ENCODE assay signal across 8 cellular contexts in genomic region chr17:64938925-64939474, GRCh38. TPM values are rescaled to one million over a fixed set of nuclear protein-coding genes. Genes with fewer than 3 reads are reported as not detected.
DNase-seq lines count a peak whose midpoint lies in the region; ATAC-seq and TF ChIP-seq lines count a peak whose summit lies in the region.

No MANE protein-coding gene starts in this region.

- no peaks in the 10 kb centered on the region for H4K20me1 ChIP-seq in PC-3 (ENCODE audit: low read length)

- H3K79me2 ChIP-seq in PC-3 (ENCODE audit: low read length) = no peaks in the 10 kb centered on the region

- intact Hi-C loops in PC-3 (cut with micrococcal nuclease) = no loop called here

- H3K27ac ChIP-seq in AG04450 (ENCODE audit: low read depth, low read length) (no peak overlapping the region), PC-3 (ENCODE audit: low read length) (no peak overlapping the region)

- DNase-seq in AG04450 (ENCODE audit: low read depth, low spot score) = no peak
- peak; percentile 51 for DNase-seq in PC-3
- DNase-seq in activated naive CD4-positive, alpha-beta T cell treated with anti-CD3 and anti-CD28 coated beads, Interleukin-2, amount 50 U/mL, for 72 hours (ENCODE audit: low spot score in 2 of 2) = peak in 1 of 2 donors; percentile 59
- DNase-seq in iPS-NIHi7 (ENCODE audit: extremely low spot score) = peak; percentile 84
- peak; percentile 67 for DNase-seq in stimulated activated CD4-positive, alpha-beta T cell treated with anti-CD3 and anti-CD28 coated beads, Interleukin-4, amount 100 ng/mL, for 1 hour

- no peak overlapping the region for H2AFZ ChIP-seq in PC-3 (ENCODE audit: low read length)

- no TSS peak for BruUV-seq in PC-3 (replicated peaks; lab: Mats Ljungman, UMichigan)

- H3K4me3 ChIP-seq in AG04450 (ENCODE audit: low read depth, low read length) = no peak overlapping the region
- H3K4me3 ChIP-seq in PC-3 (ENCODE audit: low read length) = no peak overlapping the region

- H3K4me2 ChIP-seq in PC-3 (ENCODE audit: low read length) = no peak overlapping the region

- H3K27me3 ChIP-seq in AG04450 (ENCODE audit: control insufficient read depth, insufficient read depth, low read length) = no peaks in the 10 kb centered on the region
- no peaks in the 10 kb centered on the region for H3K27me3 ChIP-seq in PC-3 (ENCODE audit: low read length)

- POLR2A ChIA-PET in AG04450 (lab: Yijun Ruan, JAX) = no interaction called here
- POLR2A ChIA-PET in PC-3 (lab: Charles Lee; ENCODE audit: unreplicated experiment) = interaction anchor here (0.6 kb wide), 1 partner anchor 9 kb away, joined by 3 read pairs; no protein-coding TSS in a partner anchor

- no peaks in the 10 kb centered on the region for H3K9me2 ChIP-seq in PC-3 (replicated peaks; ENCODE audit: low read length)

- H3K36me3 Mint-ChIP-seq in activated naive CD4-positive, alpha-beta T cell treated with anti-CD3 and anti-CD28 coated beads, Interleukin-2, amount 50 U/mL, for 72 hours = no peaks in the 10 kb centered on the region

- TF ChIP-seq CTCF in AG04450 (IDR thresholded peaks at IDR 0.05; ENCODE audit: low read depth, low read length) = peak; percentile 65
- peak; percentile 84 for TF ChIP-seq CTCF in PC-3 (conservative IDR thresholded peaks at IDR 0.05; ENCODE audit: low read depth, low read length)

- peak overlapping the region; percentile 50 to 69 for H3K27ac Mint-ChIP-seq in activated naive CD4-positive, alpha-beta T cell treated with anti-CD3 and anti-CD28 coated beads, Interleukin-2, amount 50 U/mL, for 72 hours

- ATAC-seq in GM19351 (IDR thresholded peaks at IDR 0.05; ENCODE audit: unreplicated experiment) (peak; percentile 50), PC-3 (peak; percentile 74), GM21723 (IDR thresholded peaks at IDR 0.05; ENCODE audit: unreplicated experiment) (no peak), HG03469 (IDR thresholded peaks at IDR 0.05; ENCODE audit: unreplicated experiment) (no peak)
- ATAC-seq in activated naive CD4-positive, alpha-beta T cell treated with anti-CD3 and anti-CD28 coated beads, Interleukin-2, amount 50 U/mL, for 72 hours = peak; percentile 81 to 91

- H3K36me3 ChIP-seq in PC-3 (ENCODE audit: low read depth, low read length) = no peaks in the 10 kb centered on the region

- H3K9me3 ChIP-seq in AG04450 (ENCODE audit: control insufficient read depth, insufficient read depth, low read length) (no peaks in the 10 kb centered on the region; the same call in 1 of the 2 replicates), PC-3 (ENCODE audit: low read length) (no peaks in the 10 kb centered on the region)

- no peaks in the 10 kb centered on the region for H3K9me3 Mint-ChIP-seq in activated naive CD4-positive, alpha-beta T cell treated with anti-CD3 and anti-CD28 coated beads, Interleukin-2, amount 50 U/mL, for 72 hours

- no peaks in the 10 kb centered on the region for H3F3A ChIP-seq in PC-3 (ENCODE audit: low read length, unreplicated experiment)

- CTCF ChIA-PET in AG04450 (lab: Charles Lee) (interaction anchor here (0.7 to 4.6 kb wide), 6 partner anchors 12 to 520 kb away, joined by 3 to 18 read pairs (median 4); partner anchors contain the start of gene LRRC37A3), PC-3 (lab: Charles Lee) (interaction anchor here (1.1 kb wide), 1 partner anchor 21 kb away, joined by 6 read pairs; no protein-coding TSS in a partner anchor)

- peaks cover 24% of the 10 kb centered on the region for H3K4me1 ChIP-seq in PC-3 (ENCODE audit: insufficient read depth, low read length)

- H3K9ac ChIP-seq in PC-3 (ENCODE audit: low read length) = no peak overlapping the region

RNA-seq across cellular contexts. Expression of gene LRRC37A3, which starts 19.7 kb away (rescaled TPM):
- polyA plus RNA-seq in AG04450 (2011; rRNA removed) = 2.3 and 3.5 TPM in 2 replicates
- 5.3 and 8.7 TPM in 2 replicates for polyA minus RNA-seq in AG04450 (2011; rRNA and poly(A)+ RNA removed)
- total RNA-seq in PC-3 (2014; rRNA removed) = 6.4 and 7.1 TPM in 2 replicates
- total RNA-seq in activated naive CD4-positive, alpha-beta T cell treated with anti-CD3 and anti-CD28 coated beads, Interleukin-2, amount 50 U/mL, for 72 hours = 10 to 100 TPM in 1 of 2 donors, 1 to 10 TPM in 1; 7.2 to 16.4 TPM

Comparison
In these comparisons a context has a peak if more than half of its experiments do, and no peak if none do; other contexts are left out.
1. ATAC-seq: peak in GM19351 (single experiment), PC-3 (single experiment) and activated naive CD4-positive, alpha-beta T cell treated with anti-CD3 and anti-CD28 coated beads, Interleukin-2, amount 50 U/mL, for 72 hours (2 of 2); none in GM21723 (single experiment) and HG03469 (single experiment).